ENCODE assay signal across 17 cellular contexts in genomic region chr11:218815-219593, GRCh38. TPM values are rescaled to one million over a fixed set of nuclear protein-coding genes. Genes with fewer than 3 reads are reported as not detected.
DNase-seq lines count a peak whose midpoint lies in the region; FAIRE-seq and TF ChIP-seq lines count a peak whose summit lies in the region.
"Had no signal": no experiment of that assay in that cellular context is flagged by ENCODE, and none has a peak within 500 bp of the region (broad histone marks: within the 10 kb centered on the region; RNA-seq: fewer than 3 reads in every experiment).

No MANE protein-coding gene starts in this region.

- H3K27me3 ChIP-seq in H7 (ENCODE audit: control insufficient read depth, insufficient read depth, low read length), result no peaks in the 10 kb centered on the region
- no peaks in the 10 kb centered on the region for H3K27me3 ChIP-seq in endodermal cell (ENCODE audit: control insufficient read depth, insufficient read depth, low read length, poor library complexity, severe bottlenecking)
- no peaks in the 10 kb centered on the region for H3K27me3 ChIP-seq in spleen (replicated peaks in 1 of 7)
- H3K27me3 ChIP-seq: Peyer's patch had no signal

- no peak for TF ChIP-seq CTCF in endodermal cell (conservative IDR thresholded peaks at IDR 0.05)
- TF ChIP-seq CTCF in progenitor cell of endocrine pancreas (IDR thresholded peaks at IDR 0.05; ENCODE audit: unreplicated experiment), result no peak
- TF ChIP-seq CTCF in spleen (IDR thresholded peaks at IDR 0.05 in 8 of 11, conservative IDR thresholded peaks at IDR 0.05 in 3 of 11), result no peak

- DNase-seq in activated CD4-positive, alpha-beta memory T cell treated with anti-CD3 and anti-CD28 coated beads for 36 hours, result peak; percentile 1
- no peak for DNase-seq in activated CD4-positive, alpha-beta memory T cell treated with anti-CD3 and anti-CD28 coated beads, Interleukin-2, amount 10 ng/mL, durations not matched to agents 7 days and 5 days
- DNase-seq in H7 (peak; percentile 30), endodermal cell (peak; percentile 31), progenitor cell of endocrine pancreas (ENCODE audit: low spot score, unreplicated experiment) (no peak), spleen (no peak), GM19239 (ENCODE audit: insufficient read length, low spot score) (no peak)
- DNase-seq in activated CD4-positive, alpha-beta T cell treated with anti-CD3 and anti-CD28 coated beads, Interleukin-2, amount 10 ng/mL, durations not matched to agents 24 days and 14 days, result no peak
- DNase-seq: Caco-2, Kasumi-1, NCI-H2029, NCI-H2171 treated with DMSO at 0.1 percent for 48 hours, NCI-H510A treated with DMSO at 0.1 percent for 48 hours had no signal

- H3K9me3 ChIP-seq in endodermal cell (ENCODE audit: control insufficient read depth, low read length), result no peaks in the 10 kb centered on the region
- H3K9me3 ChIP-seq in spleen, result no peaks in the 10 kb centered on the region
- H3K9me3 ChIP-seq: Caco-2, Peyer's patch had no signal

- no peaks in the 10 kb centered on the region for H3K27me3 Mint-ChIP-seq in activated CD4-positive, alpha-beta memory T cell treated with anti-CD3 and anti-CD28 coated beads for 36 hours
- no peaks in the 10 kb centered on the region for H3K27me3 Mint-ChIP-seq in activated CD4-positive, alpha-beta memory T cell treated with anti-CD3 and anti-CD28 coated beads, Interleukin-2, amount 10 ng/mL, durations not matched to agents 7 days and 5 days
- H3K27me3 Mint-ChIP-seq in endodermal cell (ENCODE audit: insufficient read depth) (no peaks in the 10 kb centered on the region), progenitor cell of endocrine pancreas (no peaks in the 10 kb centered on the region)
- no peaks in the 10 kb centered on the region for H3K27me3 Mint-ChIP-seq in activated CD4-positive, alpha-beta T cell treated with anti-CD3 and anti-CD28 coated beads, Interleukin-2, amount 10 ng/mL, durations not matched to agents 24 days and 14 days

- no peak for FAIRE-seq in GM19239 (lab: Jason Lieb, UNC)
- FAIRE-seq: GM18507 had no signal

- CTCF ChIA-PET in activated CD4-positive, alpha-beta memory T cell treated with anti-CD3 and anti-CD28 coated beads for 36 hours (lab: Charles Lee), result no interaction called here
- CTCF ChIA-PET in activated CD4-positive, alpha-beta memory T cell treated with anti-CD3 and anti-CD28 coated beads, Interleukin-2, amount 10 ng/mL, durations not matched to agents 7 days and 5 days (lab: Charles Lee), result interaction anchor here (0.9 kb wide), 1 partner anchor 528 kb away, joined by 3 read pairs; the partner anchor contains the start of gene TALDO1

- H3K27ac ChIP-seq in endodermal cell (ENCODE audit: low read depth, low read length) (no peak overlapping the region), spleen (no peak overlapping the region)
- H3K27ac ChIP-seq: C4-2B, Peyer's patch had no signal

- peaks cover 7% of the 10 kb centered on the region for H3K4me1 Mint-ChIP-seq in activated CD4-positive, alpha-beta memory T cell treated with anti-CD3 and anti-CD28 coated beads for 36 hours (ENCODE audit: low read depth)
- peaks cover 11% of the 10 kb centered on the region for H3K4me1 Mint-ChIP-seq in activated CD4-positive, alpha-beta memory T cell treated with anti-CD3 and anti-CD28 coated beads, Interleukin-2, amount 10 ng/mL, durations not matched to agents 7 days and 5 days
- H3K4me1 Mint-ChIP-seq in endodermal cell (no peaks in the 10 kb centered on the region), progenitor cell of endocrine pancreas (ENCODE audit: low read depth) (peaks cover 1% of the 10 kb centered on the region)
- H3K4me1 Mint-ChIP-seq in activated CD4-positive, alpha-beta T cell treated with anti-CD3 and anti-CD28 coated beads, Interleukin-2, amount 10 ng/mL, durations not matched to agents 24 days and 14 days, result peaks cover 8% of the 10 kb centered on the region

- H3K27ac Mint-ChIP-seq in activated CD4-positive, alpha-beta memory T cell treated with anti-CD3 and anti-CD28 coated beads for 36 hours, result no peak overlapping the region
- H3K27ac Mint-ChIP-seq in activated CD4-positive, alpha-beta memory T cell treated with anti-CD3 and anti-CD28 coated beads, Interleukin-2, amount 10 ng/mL, durations not matched to agents 7 days and 5 days, result no peak overlapping the region
- H3K27ac Mint-ChIP-seq in endodermal cell (no peak overlapping the region), progenitor cell of endocrine pancreas (peak overlapping the region; percentile 50)
- no peak overlapping the region for H3K27ac Mint-ChIP-seq in activated CD4-positive, alpha-beta T cell treated with anti-CD3 and anti-CD28 coated beads, Interleukin-2, amount 10 ng/mL, durations not matched to agents 24 days and 14 days

- peaks cover 9% of the 10 kb centered on the region for H3K36me3 ChIP-seq in H7 (replicated peaks; ENCODE audit: control insufficient read depth, insufficient read depth, low read length)
- peaks cover 22% of the 10 kb centered on the region for H3K36me3 ChIP-seq in endodermal cell (ENCODE audit: control insufficient read depth, insufficient read depth, low read length)
- peaks cover 0 to 64% (median 33%) of the 10 kb centered on the region in 6 donors for H3K36me3 ChIP-seq in spleen

- no peak overlapping the region for H3K9ac ChIP-seq in endodermal cell (ENCODE audit: extremely low read depth, low read length, poor library complexity, severe bottlenecking)

- 85 to 91% methylated on average over 14 to 29 of the region's 29 CpGs for WGBS in endodermal cell (ENCODE audit: insufficient coverage in 1 of 2, insufficient read length in 1 of 2), 2 experiments
- WGBS in spleen, 5 donors, result 85 to 93% (median 91%) methylated on average over 18 to 29 of the region's 29 CpGs

- H3K4me3 ChIP-seq in H7 (ENCODE audit: insufficient read depth, low read depth, low read length), result no peak overlapping the region
- H3K4me3 ChIP-seq in endodermal cell (ENCODE audit: low read length), result no peak overlapping the region
- H3K4me3 ChIP-seq in spleen, result no peak overlapping the region
- H3K4me3 ChIP-seq: Peyer's patch had no signal

- H3K9me3 Mint-ChIP-seq in activated CD4-positive, alpha-beta memory T cell treated with anti-CD3 and anti-CD28 coated beads for 36 hours, result no peaks in the 10 kb centered on the region
- no peaks in the 10 kb centered on the region for H3K9me3 Mint-ChIP-seq in activated CD4-positive, alpha-beta memory T cell treated with anti-CD3 and anti-CD28 coated beads, Interleukin-2, amount 10 ng/mL, durations not matched to agents 7 days and 5 days
- H3K9me3 Mint-ChIP-seq in endodermal cell (no peaks in the 10 kb centered on the region), progenitor cell of endocrine pancreas (ENCODE audit: low read depth) (no peaks in the 10 kb centered on the region)
- no peaks in the 10 kb centered on the region for H3K9me3 Mint-ChIP-seq in activated CD4-positive, alpha-beta T cell treated with anti-CD3 and anti-CD28 coated beads, Interleukin-2, amount 10 ng/mL, durations not matched to agents 24 days and 14 days

- H3K4me3 Mint-ChIP-seq in activated CD4-positive, alpha-beta memory T cell treated with anti-CD3 and anti-CD28 coated beads for 36 hours, result no peak overlapping the region
- no peak overlapping the region for H3K4me3 Mint-ChIP-seq in activated CD4-positive, alpha-beta memory T cell treated with anti-CD3 and anti-CD28 coated beads, Interleukin-2, amount 10 ng/mL, durations not matched to agents 7 days and 5 days
- H3K4me3 Mint-ChIP-seq in endodermal cell, result no peak overlapping the region
- H3K4me3 Mint-ChIP-seq in progenitor cell of endocrine pancreas (ENCODE audit: low read depth), result no peak overlapping the region
- no peak overlapping the region for H3K4me3 Mint-ChIP-seq in activated CD4-positive, alpha-beta T cell treated with anti-CD3 and anti-CD28 coated beads, Interleukin-2, amount 10 ng/mL, durations not matched to agents 24 days and 14 days

- TF ChIP-seq POLR2A in spleen (IDR thresholded peaks at IDR 0.05), result no peak

- H3K36me3 Mint-ChIP-seq in activated CD4-positive, alpha-beta memory T cell treated with anti-CD3 and anti-CD28 coated beads for 36 hours, result peaks cover 9% of the 10 kb centered on the region
- H3K36me3 Mint-ChIP-seq in activated CD4-positive, alpha-beta memory T cell treated with anti-CD3 and anti-CD28 coated beads, Interleukin-2, amount 10 ng/mL, durations not matched to agents 7 days and 5 days (ENCODE audit: low read depth), result peaks cover 15% of the 10 kb centered on the region
- peaks cover 31% of the 10 kb centered on the region for H3K36me3 Mint-ChIP-seq in endodermal cell (ENCODE audit: low read depth)
- peaks cover 5% of the 10 kb centered on the region for H3K36me3 Mint-ChIP-seq in progenitor cell of endocrine pancreas (ENCODE audit: insufficient read depth)
- H3K36me3 Mint-ChIP-seq in activated CD4-positive, alpha-beta T cell treated with anti-CD3 and anti-CD28 coated beads, Interleukin-2, amount 10 ng/mL, durations not matched to agents 24 days and 14 days (ENCODE audit: low read depth), result peaks cover 21% of the 10 kb centered on the region

- POLR2A ChIA-PET in activated CD4-positive, alpha-beta memory T cell treated with anti-CD3 and anti-CD28 coated beads for 36 hours (lab: Charles Lee), result no interaction called here
- POLR2A ChIA-PET in activated CD4-positive, alpha-beta memory T cell treated with anti-CD3 and anti-CD28 coated beads, Interleukin-2, amount 10 ng/mL, durations not matched to agents 7 days and 5 days (lab: Charles Lee), result interaction anchor here (0.6 to 4.4 kb wide), 2 partner anchors 11 to 48 kb away, joined by 3 to 27 read pairs; partner anchors contain the start of genes BET1L and RIC8A

- intact Hi-C loops in activated CD4-positive, alpha-beta memory T cell treated with anti-CD3 and anti-CD28 coated beads for 36 hours (cut with micrococcal nuclease), result no loop called here
- intact Hi-C loops in activated CD4-positive, alpha-beta T cell treated with anti-CD3 and anti-CD28 coated beads, Interleukin-2, amount 10 ng/mL, durations not matched to agents 24 days and 14 days (cut with micrococcal nuclease), result no loop called here
- intact Hi-C loops in spleen (cut with DNase I; ENCODE audit: low total_unique reads), result no loop called here

- H3K4me1 ChIP-seq in endodermal cell (ENCODE audit: control insufficient read depth, insufficient read depth, low read length) (no peaks in the 10 kb centered on the region), spleen (no peaks in the 10 kb centered on the region)
- H3K4me1 ChIP-seq: Peyer's patch had no signal

RNA-seq across cellular contexts. Expression of gene RIC8A, which starts 11.5 kb away (rescaled TPM):
- 100 to 1,000 TPM; 100 to 104 TPM for total RNA-seq in activated CD4-positive, alpha-beta memory T cell treated with anti-CD3 and anti-CD28 coated beads for 36 hours
- 100 to 1,000 TPM in 1 of 2 experiments, 10 to 100 TPM in 1; 98.7 to 103 TPM for total RNA-seq in activated CD4-positive, alpha-beta memory T cell treated with anti-CD3 and anti-CD28 coated beads, Interleukin-2, amount 10 ng/mL, durations not matched to agents 7 days and 5 days
- total RNA-seq in H7 (2014; rRNA removed; shearing (Covaris generic)), result 103 and 125 TPM in 2 replicates
- total RNA-seq in endodermal cell, result 10 to 100 TPM; 77.1 to 92.6 TPM
- polyA plus RNA-seq in endodermal cell (2013, experiment 1 of 2), result 55.1 TPM
- polyA plus RNA-seq in endodermal cell (2013, experiment 2 of 2), result 56.8 TPM
- 83.7 and 88.0 TPM in 2 replicates for total RNA-seq in progenitor cell of endocrine pancreas
- total RNA-seq in activated CD4-positive, alpha-beta T cell treated with anti-CD3 and anti-CD28 coated beads, Interleukin-2, amount 10 ng/mL, durations not matched to agents 24 days and 14 days, result 118 and 128 TPM in 2 replicates
- total RNA-seq in spleen, result 100 to 1,000 TPM in 3 of 7 donors, 10 to 100 TPM in 4; 66.7 to 141 (median 88.3) TPM
- 10 to 100 TPM; 38.6 to 59.2 (median 44.7) TPM for polyA plus RNA-seq in spleen

RNA-seq across cellular contexts. Expression of gene BET1L, which starts 11.8 kb away (rescaled TPM):
- total RNA-seq in activated CD4-positive, alpha-beta memory T cell treated with anti-CD3 and anti-CD28 coated beads for 36 hours, result 10 to 100 TPM; 51.0 to 53.2 TPM
- 10 to 100 TPM; 39.3 to 44.5 TPM for total RNA-seq in activated CD4-positive, alpha-beta memory T cell treated with anti-CD3 and anti-CD28 coated beads, Interleukin-2, amount 10 ng/mL, durations not matched to agents 7 days and 5 days
- 21.5 and 23.7 TPM in 2 replicates for total RNA-seq in H7 (2014; rRNA removed; shearing (Covaris generic))
- total RNA-seq in endodermal cell (10 to 100 TPM; 47.4 to 63.7 TPM), progenitor cell of endocrine pancreas (46.9 and 49.6 TPM in 2 replicates), spleen (10 to 100 TPM; 40.6 to 63.5 (median 51.4) TPM)
- 26.3 TPM for polyA plus RNA-seq in endodermal cell (2013, experiment 1 of 2)
- 25.1 TPM for polyA plus RNA-seq in endodermal cell (2013, experiment 2 of 2)
- total RNA-seq in activated CD4-positive, alpha-beta T cell treated with anti-CD3 and anti-CD28 coated beads, Interleukin-2, amount 10 ng/mL, durations not matched to agents 24 days and 14 days, result 43.6 and 46.9 TPM in 2 replicates
- 10 to 100 TPM; 16.2 to 29.9 (median 20.2) TPM for polyA plus RNA-seq in spleen

RNA-seq across cellular contexts. Expression of gene SIRT3, which starts 17.1 kb away (rescaled TPM):
- 10 to 100 TPM; 16.1 to 17.6 TPM for total RNA-seq in activated CD4-positive, alpha-beta memory T cell treated with anti-CD3 and anti-CD28 coated beads for 36 hours
- total RNA-seq in activated CD4-positive, alpha-beta memory T cell treated with anti-CD3 and anti-CD28 coated beads, Interleukin-2, amount 10 ng/mL, durations not matched to agents 7 days and 5 days, result 10 to 100 TPM; 11.6 to 16.3 TPM
- total RNA-seq in H7 (2014; rRNA removed; shearing (Covaris generic)), result 10.7 and 12.3 TPM in 2 replicates
- 10 to 100 TPM; 18.1 to 28.6 TPM for total RNA-seq in endodermal cell
- 20.2 TPM for polyA plus RNA-seq in endodermal cell (2013, experiment 1 of 2)
- polyA plus RNA-seq in endodermal cell (2013, experiment 2 of 2), result 23.5 TPM
- 27.0 and 29.3 TPM in 2 replicates for total RNA-seq in progenitor cell of endocrine pancreas
- 16.5 and 17.6 TPM in 2 replicates for total RNA-seq in activated CD4-positive, alpha-beta T cell treated with anti-CD3 and anti-CD28 coated beads, Interleukin-2, amount 10 ng/mL, durations not matched to agents 24 days and 14 days
- 10 to 100 TPM; 11.9 to 28.8 (median 16.6) TPM for total RNA-seq in spleen
- 10 to 100 TPM; 17.8 to 24.0 (median 22.0) TPM for polyA plus RNA-seq in spleen

RNA-seq across cellular contexts. Expression of gene PSMD13, which starts 17.8 kb away (rescaled TPM):
- 100 to 1,000 TPM; 210 to 214 TPM for total RNA-seq in activated CD4-positive, alpha-beta memory T cell treated with anti-CD3 and anti-CD28 coated beads for 36 hours
- total RNA-seq in activated CD4-positive, alpha-beta memory T cell treated with anti-CD3 and anti-CD28 coated beads, Interleukin-2, amount 10 ng/mL, durations not matched to agents 7 days and 5 days, result 100 to 1,000 TPM; 156 to 160 TPM
- total RNA-seq in H7 (2014; rRNA removed; shearing (Covaris generic)), result 186 and 234 TPM in 2 replicates
- total RNA-seq in endodermal cell (100 to 1,000 TPM; 120 to 134 TPM), progenitor cell of endocrine pancreas (100 and 103 TPM in 2 replicates), spleen (100 to 1,000 TPM in 5 of 7 donors, 10 to 100 TPM in 2; 93.6 to 126 (median 101) TPM)
- polyA plus RNA-seq in endodermal cell (2013, experiment 1 of 2), result 151 TPM
- polyA plus RNA-seq in endodermal cell (2013, experiment 2 of 2), result 145 TPM
- total RNA-seq in activated CD4-positive, alpha-beta T cell treated with anti-CD3 and anti-CD28 coated beads, Interleukin-2, amount 10 ng/mL, durations not matched to agents 24 days and 14 days, result 272 and 275 TPM in 2 replicates
- 100 to 1,000 TPM; 165 to 229 (median 200) TPM for polyA plus RNA-seq in spleen

RNA-seq across cellular contexts. Expression of gene SCGB1C1, which starts 26.1 kb away (rescaled TPM):
- not detected for total RNA-seq in activated CD4-positive, alpha-beta memory T cell treated with anti-CD3 and anti-CD28 coated beads for 36 hours
- total RNA-seq in activated CD4-positive, alpha-beta memory T cell treated with anti-CD3 and anti-CD28 coated beads, Interleukin-2, amount 10 ng/mL, durations not matched to agents 7 days and 5 days, result not detected
- total RNA-seq in H7 (2014; rRNA removed; shearing (Covaris generic)), result not detected in 2 replicates
- total RNA-seq in endodermal cell (not detected), progenitor cell of endocrine pancreas (not detected in 2 replicates), spleen (not detected)
- polyA plus RNA-seq in endodermal cell (2013, experiment 1 of 2), result not detected
- polyA plus RNA-seq in endodermal cell (2013, experiment 2 of 2), result not detected
- total RNA-seq in activated CD4-positive, alpha-beta T cell treated with anti-CD3 and anti-CD28 coated beads, Interleukin-2, amount 10 ng/mL, durations not matched to agents 24 days and 14 days, result not detected in 2 replicates
- polyA plus RNA-seq in spleen, result not detected
- total RNA-seq: A172, Caco-2, Peyer's patch had no signal

Comparison
In these comparisons a context has a peak if more than half of its experiments do, and no peak if none do; other contexts are left out.
1. DNase-seq: peak in activated CD4-positive, alpha-beta memory T cell treated with anti-CD3 and anti-CD28 coated beads for 36 hours (single experiment), H7 (single experiment) and endodermal cell (single experiment); none in activated CD4-positive, alpha-beta memory T cell treated with anti-CD3 and anti-CD28 coated beads, Interleukin-2, amount 10 ng/mL, durations not matched to agents 7 days and 5 days (single experiment), progenitor cell of endocrine pancreas (single experiment), activated CD4-positive, alpha-beta T cell treated with anti-CD3 and anti-CD28 coated beads, Interleukin-2, amount 10 ng/mL, durations not matched to agents 24 days and 14 days (single experiment), spleen (single experiment) and GM19239 (single experiment).